In the genomic region with DNA sequence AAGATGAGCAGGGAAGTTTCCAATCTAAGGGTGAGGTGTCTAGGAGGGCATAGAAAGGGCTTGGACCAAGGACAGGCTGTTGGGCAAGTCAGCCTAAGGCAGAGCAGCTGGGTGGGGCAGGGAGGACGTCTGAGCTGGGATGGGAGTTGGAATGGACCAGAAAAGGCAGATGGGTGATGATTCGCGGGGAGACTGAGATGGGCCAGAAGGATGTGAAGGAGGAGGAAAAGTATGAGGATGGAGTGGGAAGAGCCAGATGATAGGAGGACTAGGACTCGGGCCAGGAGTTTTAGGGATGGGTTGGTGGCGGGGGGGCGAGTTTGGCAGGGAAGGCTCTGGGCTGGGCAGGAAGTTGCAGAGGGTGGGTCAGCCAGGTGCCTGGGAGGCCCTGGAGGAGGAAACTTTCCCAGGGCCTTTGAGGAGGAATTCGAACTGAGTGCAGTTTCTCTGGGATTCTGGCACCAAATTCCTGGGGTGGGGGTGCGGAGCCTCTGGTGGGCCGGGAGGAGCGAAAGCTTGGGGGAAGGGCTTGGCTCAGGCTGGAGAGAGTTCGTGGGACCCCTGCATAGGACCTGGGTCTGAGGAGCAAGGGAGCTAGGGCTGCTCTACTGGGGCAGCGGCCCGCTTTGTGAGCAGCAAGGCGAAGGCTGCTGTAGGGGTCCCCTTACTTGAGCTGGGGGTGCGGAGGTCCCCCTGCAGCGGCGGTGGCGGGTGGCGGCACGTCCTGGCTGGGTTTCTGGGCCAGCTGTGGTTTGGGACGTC, we compare ENCODE assay signal across 1 cellular context.
A peak's percentile ranks its signal among the peaks of the same experiment; 100 is the strongest.
TF ChIP-seq lines count a peak whose summit lies in the region.

No MANE protein-coding gene starts in this region.

TF ChIP-seq in HEK293, 187 proteins besides CTCF, POLR2A, EP300 and RAD21 (continued from another document):
- TF ChIP-seq, protein P1, sequence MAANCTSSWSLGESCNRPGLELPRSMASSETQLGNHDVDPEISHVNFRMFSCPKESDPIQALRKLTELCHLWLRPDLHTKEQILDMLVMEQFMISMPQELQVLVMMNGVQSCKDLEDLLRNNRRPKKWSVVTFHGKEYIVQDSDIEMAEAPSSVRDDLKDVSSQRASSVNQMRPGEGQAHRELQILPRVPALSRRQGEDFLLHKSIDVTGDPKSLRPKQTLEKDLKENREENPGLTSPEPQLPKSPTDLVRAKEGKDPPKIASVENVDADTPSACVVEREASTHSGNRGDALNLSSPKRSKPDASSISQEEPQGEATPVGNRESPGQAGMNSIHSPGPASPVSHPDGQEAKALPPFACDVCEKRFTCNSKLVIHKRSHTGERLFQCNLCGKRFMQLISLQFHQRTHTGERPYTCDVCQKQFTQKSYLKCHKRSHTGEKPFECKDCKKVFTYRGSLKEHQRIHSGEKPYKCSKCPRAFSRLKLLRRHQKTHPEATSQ (tag by site-specific recombination; IDR thresholded peaks at IDR 0.05): no peak
- TF ChIP-seq ZNF37A (tag by site-specific recombination; IDR thresholded peaks at IDR 0.05) (no peak), ZFHX2 (tag by site-specific recombination; conservative IDR thresholded peaks at IDR 0.05) (peak; percentile 31; the same call in 1 of the 2 replicates)
- TF ChIP-seq, protein P2, sequence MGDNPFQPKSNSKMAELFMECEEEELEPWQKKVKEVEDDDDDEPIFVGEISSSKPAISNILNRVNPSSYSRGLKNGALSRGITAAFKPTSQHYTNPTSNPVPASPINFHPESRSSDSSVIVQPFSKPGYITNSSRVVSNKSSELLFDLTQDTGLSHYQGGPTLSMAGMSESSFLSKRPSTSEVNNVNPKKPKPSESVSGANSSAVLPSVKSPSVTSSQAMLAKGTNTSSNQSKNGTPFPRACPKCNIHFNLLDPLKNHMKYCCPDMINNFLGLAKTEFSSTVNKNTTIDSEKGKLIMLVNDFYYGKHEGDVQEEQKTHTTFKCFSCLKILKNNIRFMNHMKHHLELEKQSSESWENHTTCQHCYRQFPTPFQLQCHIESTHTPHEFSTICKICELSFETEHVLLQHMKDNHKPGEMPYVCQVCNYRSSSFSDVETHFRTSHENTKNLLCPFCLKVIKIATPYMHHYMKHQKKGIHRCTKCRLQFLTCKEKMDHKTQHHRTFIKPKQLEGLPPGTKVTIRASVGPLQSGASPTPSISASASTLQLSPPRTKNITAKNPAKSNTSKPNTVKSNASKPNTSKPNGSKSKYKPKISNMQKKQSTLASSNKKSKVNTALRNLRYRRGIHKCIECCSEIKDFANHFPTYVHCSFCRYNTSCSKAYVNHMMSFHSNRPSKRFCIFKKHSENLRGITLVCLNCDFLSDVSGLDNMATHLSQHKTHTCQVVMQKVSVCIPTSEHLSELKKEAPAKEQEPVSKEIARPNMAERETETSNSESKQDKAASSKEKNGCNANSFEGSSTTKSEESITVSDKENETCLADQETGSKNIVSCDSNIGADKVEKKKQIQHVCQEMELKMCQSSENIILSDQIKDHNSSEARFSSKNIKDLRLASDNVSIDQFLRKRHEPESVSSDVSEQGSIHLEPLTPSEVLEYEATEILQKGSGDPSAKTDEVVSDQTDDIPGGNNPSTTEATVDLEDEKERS (tag by site-specific recombination; IDR thresholded peaks at IDR 0.05): no peak
